Comparison of ENCODE assay signal across 23 cellular contexts in genomic region chr7:132639983-132640382, GRCh38.
"Had no signal": no experiment of that assay in that cellular context is flagged by ENCODE, and none has a peak within 500 bp of the region (broad histone marks: within the 10 kb centered on the region; RNA-seq: fewer than 3 reads in every experiment).

No MANE protein-coding gene starts in this region.

- H3K27ac ChIP-seq: coronary artery, dorsolateral prefrontal cortex, esophagus muscularis mucosa, foreskin keratinocyte, gastroesophageal sphincter, heart left ventricle, left lung, lower lobe of right lung had no signal

- ATAC-seq: foreskin keratinocyte, gastroesophageal sphincter, heart left ventricle, left cardiac atrium, left lung, left ventricle myocardium superior, lower lobe of right lung, mucosa of descending colon had no signal

- FAIRE-seq: colon, endothelial cell of umbilical vein, frontal cortex, islet of Langerhans, keratinocyte had no signal

- H3K9me3 Mint-ChIP-seq: mesothelial cell of epicardium, naive B cell had no signal

- H3K4me1 ChIP-seq: esophagus muscularis mucosa, foreskin keratinocyte, gastroesophageal sphincter, heart left ventricle, left lung, lower lobe of right lung had no signal

- DNase-seq: dermis blood vessel endothelial cell; effector CD4-positive, alpha-beta T cell; effector memory CD4-positive, alpha-beta T cell; foreskin keratinocyte; heart left ventricle; hippocampal formation; left cardiac atrium; left lung; left ventricle myocardium superior; lower lobe of right lung; mesenchymal stem cell; mucosa of descending colon; naive B cell had no signal

- H3K4me3 Mint-ChIP-seq: mesothelial cell of epicardium, naive B cell had no signal

- H3K4me3 ChIP-seq: coronary artery, dorsolateral prefrontal cortex, esophagus muscularis mucosa, gastroesophageal sphincter, heart left ventricle, left lung, lower lobe of right lung, mucosa of descending colon had no signal

- H3K36me3 Mint-ChIP-seq: mesothelial cell of epicardium, naive B cell had no signal

- H3K27me3 ChIP-seq: dorsolateral prefrontal cortex, esophagus muscularis mucosa, gastroesophageal sphincter, left lung had no signal

- H3K4me1 Mint-ChIP-seq: mesothelial cell of epicardium, naive B cell had no signal

- H3K36me3 ChIP-seq: esophagus muscularis mucosa, gastroesophageal sphincter, heart left ventricle, left lung, lower lobe of right lung had no signal

- H3K9me3 ChIP-seq: esophagus muscularis mucosa, gastroesophageal sphincter, heart left ventricle, left lung, lower lobe of right lung, mucosa of descending colon had no signal

- H3K27ac Mint-ChIP-seq: mesothelial cell of epicardium, naive B cell had no signal
